Comparison of ENCODE assay signal across 9 cellular contexts in the genomic region with DNA sequence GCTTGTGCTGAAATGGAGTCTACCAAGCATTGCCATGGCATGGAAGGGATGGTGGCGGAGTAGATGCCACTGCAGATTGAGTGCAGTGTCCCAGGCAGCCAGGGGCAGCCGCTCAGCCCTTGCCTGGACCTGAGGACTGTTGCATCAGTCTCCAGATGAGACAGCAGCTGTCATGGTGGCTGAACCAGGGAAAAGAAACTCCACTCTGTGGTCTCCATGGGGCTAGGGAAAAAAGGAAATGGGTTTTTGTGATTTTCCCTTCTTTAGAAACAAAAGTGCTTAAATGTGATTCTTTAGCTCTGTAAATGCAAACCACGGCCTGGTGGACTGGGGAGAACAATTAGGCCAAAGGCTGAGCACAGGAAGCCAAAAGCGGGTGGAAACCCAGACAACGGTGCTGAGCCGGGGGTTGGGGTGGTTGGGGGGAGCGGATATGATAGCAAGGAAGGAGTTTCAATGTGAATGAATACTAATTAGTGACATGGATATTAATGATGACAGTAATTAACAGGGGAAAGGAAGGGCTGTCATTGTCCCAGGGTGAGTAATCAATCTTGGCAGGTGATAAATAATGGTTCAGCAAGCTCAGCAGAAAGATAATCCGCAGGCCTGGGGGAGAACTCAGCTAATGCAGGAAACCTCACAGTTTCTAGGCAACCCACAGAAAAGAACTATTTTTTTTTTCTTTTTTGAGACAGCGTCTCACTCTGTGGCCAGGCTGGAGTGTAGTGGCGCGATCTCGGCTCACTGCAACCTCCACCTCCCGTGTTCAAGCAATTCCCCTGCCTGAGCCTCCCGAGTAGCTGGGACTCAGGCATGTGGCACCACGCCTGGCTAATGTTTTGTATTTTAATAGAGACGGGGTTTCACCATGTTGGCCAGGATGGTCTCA.
A peak's percentile ranks its signal among the peaks of the same experiment; 100 is the strongest.
DNase-seq lines count a peak whose midpoint lies in the region; ATAC-seq, FAIRE-seq and TF ChIP-seq lines count a peak whose summit lies in the region.
"Had no signal": no experiment of that assay in that cellular context is flagged by ENCODE, and none has a peak within 500 bp of the region (broad histone marks: within the 10 kb centered on the region; RNA-seq: fewer than 3 reads in every experiment).

No MANE protein-coding gene starts in this region.

- no peaks in the 10 kb centered on the region for H3K9me3 ChIP-seq in tibial artery

- TF ChIP-seq POLR2A in GM12892 (IDR thresholded peaks at IDR 0.05; ENCODE audit: low read depth, low read length): no peak

- ATAC-seq in HG03045 (IDR thresholded peaks at IDR 0.05; ENCODE audit: unreplicated experiment): peak; percentile 68
- peak; percentile 88 to 90 for ATAC-seq in activated CD4-positive, CD25-positive, alpha-beta regulatory T cell treated with anti-CD3 and anti-CD28 coated beads, Interleukin-2, amount 50 U/mL, for 24 hours
- ATAC-seq in GM18517 (IDR thresholded peaks at IDR 0.05; ENCODE audit: unreplicated experiment): no peak
- no peak for ATAC-seq in GM18873 (IDR thresholded peaks at IDR 0.05; ENCODE audit: low FRiP score, unreplicated experiment)

- H3K4me3 ChIP-seq in tibial artery: no peak overlapping the region
- H3K4me3 ChIP-seq: dorsolateral prefrontal cortex had no signal

- no peak for TF ChIP-seq CTCF in tibial artery (IDR thresholded peaks at IDR 0.05)

- no peak overlapping the region for H3K27ac ChIP-seq in tibial artery

- intact Hi-C loops in tibial artery (cut with DNase I; ENCODE audit: low total_unique reads): no loop called here

- FAIRE-seq in GM12892 (lab: Jason Lieb, UNC): peak; percentile 95

- no peak for DNase-seq in GM12892 (ENCODE audit: insufficient read length)
- peak; percentile 37 for DNase-seq in globus pallidus (ENCODE audit: low spot score)
- peak; percentile 12 to 20 for DNase-seq in stimulated activated CD8-positive, alpha-beta memory T cell treated with anti-CD3 and anti-CD28 coated beads, Interleukin-15, amount 100 ng/mL, for 4 hours (ENCODE audit: low read depth in 2 of 2)
- DNase-seq in tibial artery: no peak

- H3K27me3 ChIP-seq in tibial artery: no peaks in the 10 kb centered on the region
- H3K27me3 ChIP-seq: dorsolateral prefrontal cortex had no signal

- no peaks in the 10 kb centered on the region for H3K36me3 ChIP-seq in tibial artery

- no peaks in the 10 kb centered on the region for H3K4me1 ChIP-seq in tibial artery

Comparison
In these comparisons a context has a peak if more than half of its experiments do, and no peak if none do; other contexts are left out.
1. DNase-seq: peak in globus pallidus (single experiment) and stimulated activated CD8-positive, alpha-beta memory T cell treated with anti-CD3 and anti-CD28 coated beads, Interleukin-15, amount 100 ng/mL, for 4 hours (2 of 2); none in GM12892 (single experiment) and tibial artery (0 of 2).
2. ATAC-seq: peak in HG03045 (single experiment) and activated CD4-positive, CD25-positive, alpha-beta regulatory T cell treated with anti-CD3 and anti-CD28 coated beads, Interleukin-2, amount 50 U/mL, for 24 hours (2 of 2); none in GM18517 (single experiment) and GM18873 (single experiment).